33 cellular contexts compared by ENCODE assay signal in the genomic region with DNA sequence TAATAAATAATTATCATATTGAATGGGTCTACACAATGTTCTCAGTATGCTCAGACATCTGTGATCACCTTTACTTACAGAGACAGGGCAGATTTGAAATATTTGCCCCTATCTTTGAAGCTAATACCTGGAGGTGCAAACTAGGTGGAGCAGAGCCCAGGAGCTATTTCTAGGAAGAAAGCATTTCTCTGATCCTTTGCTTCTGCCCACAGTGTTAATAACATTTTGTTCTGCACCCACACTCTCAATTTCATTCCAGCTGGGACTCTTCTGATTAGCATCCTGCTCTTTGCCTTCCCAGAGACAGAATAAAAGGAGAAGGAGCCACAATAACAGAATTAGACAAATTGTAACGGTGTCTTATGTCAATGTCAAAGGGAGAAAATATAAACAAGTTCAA.
DNase-seq lines count a peak whose midpoint lies in the region; ATAC-seq and TF ChIP-seq lines count a peak whose summit lies in the region.
"Had no signal": no experiment of that assay in that cellular context is flagged by ENCODE, and none has a peak within 500 bp of the region (broad histone marks: within the 10 kb centered on the region; RNA-seq: fewer than 3 reads in every experiment).

No MANE protein-coding gene starts in this region.

- DNase-seq in Ammon's horn (ENCODE audit: low spot score) (peak; percentile 28), caudate nucleus (lab: John Stamatoyannopoulos, UW) (peak in 6 of 61 donors; percentile 8 to 38 (median 22)), putamen (ENCODE audit: low spot score) (peak; percentile 53), nephron progenitor cell (no peak)
- DNase-seq: 8988T; ACHN; AML-193; BE2C; C1 segment of cervical spinal cord; Caco-2; Calu3; CD4-positive, alpha-beta memory T cell; CD4-positive, alpha-beta T cell; CD4-positive, CD25-positive, alpha-beta regulatory T cell; CD8-positive, alpha-beta memory T cell; CD8-positive, alpha-beta T cell; COR-L47; DMS 273 treated with DMSO at 0.1 percent for 48 hours; DMS153; DMS53; DMS79; DMS79 treated with DMSO at 0.1 percent for 48 hours; DND-41; EL had no signal

- H3K9me3 Mint-ChIP-seq in nephron progenitor cell, result no peaks in the 10 kb centered on the region
- H3K9me3 Mint-ChIP-seq: CD4-positive, alpha-beta T cell; CD8-positive, alpha-beta memory T cell; CD8-positive, alpha-beta T cell had no signal

- no peaks in the 10 kb centered on the region for H3K4me1 Mint-ChIP-seq in nephron progenitor cell
- H3K4me1 Mint-ChIP-seq: B cell; CD14-positive monocyte; CD4-positive, alpha-beta memory T cell; CD4-positive, CD25-positive, alpha-beta regulatory T cell; CD8-positive, alpha-beta memory T cell had no signal

- peak overlapping the region; percentile 39 for H3K27ac ChIP-seq in caudate nucleus (ENCODE audit: low read depth, low read length)
- H3K27ac ChIP-seq: 22Rv1; A549; BLaER1; BLaER1 treated with 17β-estradiol and CSF1 and Interleukin-3, amounts not matched to agents 10 nM and 100 nM; C4-2B had no signal

- no peak overlapping the region for H3K4me3 Mint-ChIP-seq in nephron progenitor cell
- H3K4me3 Mint-ChIP-seq: B cell; CD14-positive monocyte; CD4-positive, alpha-beta memory T cell; CD4-positive, alpha-beta T cell; CD4-positive, CD25-positive, alpha-beta regulatory T cell; CD8-positive, alpha-beta memory T cell; CD8-positive, alpha-beta T cell had no signal

- H3K27me3 Mint-ChIP-seq in nephron progenitor cell (ENCODE audit: low read depth, poor library complexity), result peaks cover 16% of the 10 kb centered on the region
- H3K27me3 Mint-ChIP-seq: CD4-positive, alpha-beta T cell; CD4-positive, CD25-positive, alpha-beta regulatory T cell; CD8-positive, alpha-beta memory T cell had no signal

- no peaks in the 10 kb centered on the region for H3K36me3 Mint-ChIP-seq in nephron progenitor cell (ENCODE audit: low read depth)
- H3K36me3 Mint-ChIP-seq: CD14-positive monocyte; CD4-positive, alpha-beta memory T cell; CD4-positive, CD25-positive, alpha-beta regulatory T cell; CD8-positive, alpha-beta memory T cell; CD8-positive, alpha-beta T cell had no signal

- ATAC-seq in HG03045 (IDR thresholded peaks at IDR 0.05; ENCODE audit: unreplicated experiment), result no peak
- ATAC-seq in HG02571 (IDR thresholded peaks at IDR 0.05; ENCODE audit: unreplicated experiment), result no peak
- ATAC-seq: A549; CD8-positive, alpha-beta T cell had no signal

- TF ChIP-seq CTCF in nephron progenitor cell (IDR thresholded peaks at IDR 0.05), result no peak

- no peak overlapping the region for H3K27ac Mint-ChIP-seq in nephron progenitor cell
- H3K27ac Mint-ChIP-seq: B cell; CD14-positive monocyte; CD4-positive, alpha-beta memory T cell; CD4-positive, alpha-beta T cell; CD4-positive, CD25-positive, alpha-beta regulatory T cell; CD8-positive, alpha-beta memory T cell; CD8-positive, alpha-beta T cell had no signal
